In the genomic region with DNA sequence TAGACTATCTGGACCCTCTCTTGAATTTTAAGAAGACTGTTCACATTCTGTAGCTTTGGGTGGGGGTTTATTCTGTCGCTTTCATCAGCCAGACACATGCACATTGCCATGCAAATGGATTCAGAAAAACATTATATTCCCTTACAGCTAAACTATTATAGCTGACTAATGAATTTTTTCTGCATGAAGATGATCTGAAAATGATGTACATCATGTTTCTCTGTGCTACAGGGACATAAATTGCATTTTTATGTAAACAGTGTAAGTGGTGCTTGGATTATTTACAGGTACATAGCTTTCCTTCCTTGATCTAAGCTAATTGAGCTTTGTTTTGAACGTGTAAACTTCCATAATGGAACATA, we compare ENCODE assay signal across 11 cellular contexts. TPM values are rescaled to one million over a fixed set of nuclear protein-coding genes. Genes with fewer than 3 reads are reported as not detected.
A peak's percentile ranks its signal among the peaks of the same experiment; 100 is the strongest.
DNase-seq lines count a peak whose midpoint lies in the region; ATAC-seq and TF ChIP-seq lines count a peak whose summit lies in the region.
"Had no signal": no experiment of that assay in that cellular context is flagged by ENCODE, and none has a peak within 500 bp of the region (broad histone marks: within the 10 kb centered on the region; RNA-seq: fewer than 3 reads in every experiment).

No MANE protein-coding gene starts in this region.

- H3K27me3 Mint-ChIP-seq in activated CD4-positive, alpha-beta memory T cell treated with anti-CD3 and anti-CD28 coated beads, Interleukin-2, amount 10 ng/mL, durations not matched to agents 7 days and 5 days: peaks cover 71% of the 10 kb centered on the region

- TF ChIP-seq CTCF in SK-N-SH (IDR thresholded peaks at IDR 0.05) (no peak), mammary epithelial cell (conservative IDR thresholded peaks at IDR 0.05 in 1 of 2, IDR thresholded peaks at IDR 0.05 in 1 of 2; ENCODE audit: extremely low read depth in 1 of 2, insufficient read depth in 1 of 2, low read depth in 1 of 2, low read length in 2 of 2) (no peak), right lobe of liver (IDR thresholded peaks at IDR 0.05) (no peak), upper lobe of right lung (IDR thresholded peaks at IDR 0.05) (no peak)

- H3K4me3 ChIP-seq in SK-N-SH (ENCODE audit: low read depth in 2 of 2, low read length in 1 of 2) (peak overlapping the region; percentile 62 to 64; a peak in 3 of 4 replicates), mammary epithelial cell (replicated peaks in 1 of 3; ENCODE audit: insufficient read depth in 1 of 3, low read depth in 2 of 3, low read length in 3 of 3) (peak overlapping the region; percentile 92 to 98 (median 94)), right lobe of liver (peak overlapping the region; percentile 53 to 73 (median 65)), upper lobe of right lung (peak overlapping the region; percentile 54)

- BruUV-seq in mammary epithelial cell (replicated peaks; lab: Mats Ljungman, UMichigan): no TSS peak

- intact Hi-C loops in mammary epithelial cell (cut with micrococcal nuclease): loop anchor here (2.0 to 10.0 kb wide), 5 partner anchors 103 to 496 kb away; a partner anchor contains a TSS
- intact Hi-C loops in right lobe of liver (cut with DNase I): loop anchor here (10.0 kb wide), 1 partner anchor 131 kb away; no protein-coding TSS in a partner anchor
- intact Hi-C loops in upper lobe of right lung (cut with DNase I): no loop called here

- dilution Hi-C loops in mammary epithelial cell (cut with HindIII; ENCODE audit: low sequenced_read_pairs): no loop called here

- CTCF ChIA-PET in SK-N-SH (lab: Yijun Ruan, JAX) (no interaction called here), mammary epithelial cell (lab: Charles Lee; ENCODE audit: low non-redundant PET) (no interaction called here)
- CTCF ChIA-PET in activated CD4-positive, alpha-beta memory T cell treated with anti-CD3 and anti-CD28 coated beads, Interleukin-2, amount 10 ng/mL, durations not matched to agents 7 days and 5 days (lab: Charles Lee): interaction anchor here (1.6 kb wide), 1 partner anchor 83 kb away, joined by 4 read pairs; no protein-coding TSS in a partner anchor

- TF ChIP-seq RAD21 in SK-N-SH (IDR thresholded peaks at IDR 0.05; ENCODE audit: low read length): no peak

- TF ChIP-seq EP300 in SK-N-SH (IDR thresholded peaks at IDR 0.05; ENCODE audit: borderline replicate concordance in 1 of 2, low read depth in 1 of 2, low read length in 1 of 2): no peak

- no peak overlapping the region for H3K4me3 Mint-ChIP-seq in activated CD4-positive, alpha-beta memory T cell treated with anti-CD3 and anti-CD28 coated beads, Interleukin-2, amount 10 ng/mL, durations not matched to agents 7 days and 5 days

- POLR2A ChIA-PET in SK-N-SH (lab: Yijun Ruan, JAX): no interaction called here
- POLR2A ChIA-PET in activated CD4-positive, alpha-beta memory T cell treated with anti-CD3 and anti-CD28 coated beads, Interleukin-2, amount 10 ng/mL, durations not matched to agents 7 days and 5 days (lab: Charles Lee): no interaction called here

- peaks cover 21% of the 10 kb centered on the region for H3K4me1 Mint-ChIP-seq in activated CD4-positive, alpha-beta memory T cell treated with anti-CD3 and anti-CD28 coated beads, Interleukin-2, amount 10 ng/mL, durations not matched to agents 7 days and 5 days

- H3K27ac Mint-ChIP-seq in activated CD4-positive, alpha-beta memory T cell treated with anti-CD3 and anti-CD28 coated beads, Interleukin-2, amount 10 ng/mL, durations not matched to agents 7 days and 5 days: no peak overlapping the region

- no peaks in the 10 kb centered on the region for H3K36me3 Mint-ChIP-seq in activated CD4-positive, alpha-beta memory T cell treated with anti-CD3 and anti-CD28 coated beads, Interleukin-2, amount 10 ng/mL, durations not matched to agents 7 days and 5 days (ENCODE audit: low read depth)

- H3K9ac ChIP-seq in SK-N-SH (peak overlapping the region; percentile 76), mammary epithelial cell (ENCODE audit: insufficient read depth, low read length) (peak overlapping the region; percentile 100)

- peak overlapping the region; percentile 39 to 64; a peak in 2 of 4 replicates for H3K27ac ChIP-seq in SK-N-SH (ENCODE audit: low read depth in 2 of 2, low read length in 1 of 2)
- peak overlapping the region; percentile 98 for H3K27ac ChIP-seq in mammary epithelial cell (ENCODE audit: insufficient read depth, low read depth, low read length)
- peak overlapping the region; percentile 91 to 97 (median 93) for H3K27ac ChIP-seq in right lobe of liver
- peak overlapping the region; percentile 70 for H3K27ac ChIP-seq in upper lobe of right lung

- no peak for DNase-seq in SK-N-SH
- no peak for DNase-seq in mammary epithelial cell
- no peak for DNase-seq in right lobe of liver
- no peak for DNase-seq in upper lobe of right lung
- DNase-seq in NCI-H524 (lab: John Stamatoyannopoulos, UW): no peak
- no peak for DNase-seq in activated CD4-positive, alpha-beta memory T cell treated with anti-CD3 and anti-CD28 coated beads, Interleukin-2, amount 10 ng/mL, durations not matched to agents 7 days and 5 days
- DNase-seq: activated CD4-positive, alpha-beta T cell treated with anti-CD3 and anti-CD28 coated beads, Interleukin-2, amount 50 U/mL, for 48 hours; BE2C; NCI-H2029 treated with DMSO at 0.1 percent for 48 hours had no signal

- WGBS in SK-N-SH (ENCODE audit: low lambda C conversion rate): 4% methylated on average over 2 of the region's 2 CpGs
- 32% methylated on average over 2 of the region's 2 CpGs for WGBS in mammary epithelial cell (ENCODE audit: low coverage, missing lambda C conversion rate)
- 30% methylated on average over 2 of the region's 2 CpGs for WGBS in right lobe of liver (ENCODE audit: insufficient coverage, low coverage, low lambda C conversion rate, missing lambda C conversion rate)

- peaks cover 61% of the 10 kb centered on the region for H3K79me2 ChIP-seq in SK-N-SH (ENCODE audit: insufficient read depth)
- peaks cover 62% of the 10 kb centered on the region for H3K79me2 ChIP-seq in mammary epithelial cell (ENCODE audit: insufficient read depth, low read length)

- H3K9me2 ChIP-seq in SK-N-SH: no peaks in the 10 kb centered on the region

- no peaks in the 10 kb centered on the region for H3K9me3 Mint-ChIP-seq in activated CD4-positive, alpha-beta memory T cell treated with anti-CD3 and anti-CD28 coated beads, Interleukin-2, amount 10 ng/mL, durations not matched to agents 7 days and 5 days

- ATAC-seq in SK-N-SH treated with all-trans-retinoic acid at 6 μM for 48 hours (no peak), right lobe of liver (no peak), upper lobe of right lung (no peak), GM21576 (IDR thresholded peaks at IDR 0.05; ENCODE audit: unreplicated experiment) (no peak)

- no peak overlapping the region for H2AFZ ChIP-seq in SK-N-SH (ENCODE audit: low read depth)
- no peak overlapping the region for H2AFZ ChIP-seq in mammary epithelial cell (ENCODE audit: low read depth, low read length)

- H4K20me1 ChIP-seq in SK-N-SH (ENCODE audit: insufficient read depth): no peaks in the 10 kb centered on the region
- no peaks in the 10 kb centered on the region for H4K20me1 ChIP-seq in mammary epithelial cell (ENCODE audit: insufficient read depth, low read length)

- H3K4me1 ChIP-seq in SK-N-SH (ENCODE audit: control insufficient read depth in 1 of 2, insufficient read depth in 2 of 2, low read depth in 1 of 2, low read length in 1 of 2) (peaks cover 0 to 5% of the 10 kb centered on the region in 2 experiments; a peak in 2 of 4 replicates), mammary epithelial cell (ENCODE audit: insufficient read depth, low read length) (peaks cover 39% of the 10 kb centered on the region), right lobe of liver (peaks cover 0 to 20% (median 7%) of the 10 kb centered on the region in 4 donors), upper lobe of right lung (peaks cover 11% of the 10 kb centered on the region)
- H3K4me1 ChIP-seq: BE2C had no signal

- H3K36me3 ChIP-seq in SK-N-SH (replicated peaks in 1 of 2; ENCODE audit: control insufficient read depth in 1 of 2, insufficient read depth in 2 of 2, low read length in 1 of 2) (no peaks in the 10 kb centered on the region), mammary epithelial cell (ENCODE audit: insufficient read depth, low read length) (peaks cover 2% of the 10 kb centered on the region), right lobe of liver (no peaks in the 10 kb centered on the region), upper lobe of right lung (no peaks in the 10 kb centered on the region)
- H3K36me3 ChIP-seq: BE2C had no signal

- TF ChIP-seq POLR2A in right lobe of liver (IDR thresholded peaks at IDR 0.05): no peak

- H3K4me2 ChIP-seq in SK-N-SH: peak overlapping the region; percentile 79
- H3K4me2 ChIP-seq in mammary epithelial cell (ENCODE audit: insufficient read depth, low read depth, low read length): peak overlapping the region; percentile 94

- no peaks in the 10 kb centered on the region for H3K9me3 ChIP-seq in SK-N-SH
- H3K9me3 ChIP-seq in mammary epithelial cell (replicated peaks; ENCODE audit: insufficient read depth, low read length): no peaks in the 10 kb centered on the region
- H3K9me3 ChIP-seq in right lobe of liver: no peaks in the 10 kb centered on the region
- no peaks in the 10 kb centered on the region for H3K9me3 ChIP-seq in upper lobe of right lung
- H3K9me3 ChIP-seq: BE2C had no signal

- H3F3A ChIP-seq in SK-N-SH (replicated peaks; ENCODE audit: insufficient read depth): peaks cover 9% of the 10 kb centered on the region

- in situ Hi-C loops in mammary epithelial cell (cut with MboI; ENCODE audit: low sequenced_read_pairs in 2 of 2): loop anchor here in 1 of 2 donors (5.0 to 10.0 kb wide), 2 partner anchors 81 to 131 kb away; no protein-coding TSS in a partner anchor

- peaks cover 24% of the 10 kb centered on the region; the same call in 1 of the 2 replicates for H3K27me3 ChIP-seq in SK-N-SH (ENCODE audit: insufficient read depth)
- H3K27me3 ChIP-seq in mammary epithelial cell (ENCODE audit: insufficient read depth, low read length): no peaks in the 10 kb centered on the region
- no peaks in the 10 kb centered on the region for H3K27me3 ChIP-seq in right lobe of liver
- peaks cover 11% of the 10 kb centered on the region for H3K27me3 ChIP-seq in upper lobe of right lung

TF ChIP-seq in SK-N-SH, 30 proteins besides CTCF, POLR2A, EP300 and RAD21 (continues in another document):
- no peak for TF ChIP-seq YY1 (IDR thresholded peaks at IDR 0.05; ENCODE audit: low read depth)

TF ChIP-seq in SK-N-SH treated with all-trans-retinoic acid at 6 μM for 48 hours, 23 proteins besides CTCF, POLR2A, EP300 and RAD21 (continues in another document):
- no peak for TF ChIP-seq ZNF70 (CRISPR knock-in tag; IDR thresholded peaks at IDR 0.05)
- TF ChIP-seq PPARA (CRISPR knock-in tag; IDR thresholded peaks at IDR 0.05; ENCODE audit: borderline replicate concordance): no peak
- no peak for TF ChIP-seq ARNTL (CRISPR knock-in tag; IDR thresholded peaks at IDR 0.05; ENCODE audit: borderline replicate concordance, low read depth)

RNA-seq across cellular contexts. Expression of a gene that starts 1.5 kb away (rescaled TPM):
- polyA plus RNA-seq in SK-N-SH (2012; rRNA removed): 38.7 and 61.6 TPM in 2 replicates
- polyA plus RNA-seq in SK-N-SH (2012; cell fraction: cytosol; rRNA removed): 51.7 and 56.2 TPM in 2 replicates
- polyA plus RNA-seq in SK-N-SH (2012; cell fraction: nucleus; rRNA removed): 23.8 and 45.1 TPM in 2 replicates
- total RNA-seq in mammary epithelial cell: 100 to 1,000 TPM; 112 to 179 TPM
- polyA plus RNA-seq in mammary epithelial cell: 85.8 TPM
- 157 TPM for polyA minus RNA-seq in mammary epithelial cell
- 10 to 100 TPM; 32.9 to 45.2 (median 37.2) TPM for total RNA-seq in right lobe of liver
- total RNA-seq in upper lobe of right lung: 69.6 TPM
- total RNA-seq in activated CD4-positive, alpha-beta memory T cell treated with anti-CD3 and anti-CD28 coated beads, Interleukin-2, amount 10 ng/mL, durations not matched to agents 7 days and 5 days: under 1 TPM; 0.65 to 0.83 TPM

Comparison
In these comparisons a context has a peak if more than half of its experiments do, and no peak if none do; other contexts are left out.
1. RNA of a gene that starts 1.5 kb away (total RNA-seq): 112 to 179 TPM in mammary epithelial cell, 69.6 TPM in upper lobe of right lung (single experiment) and 32.9 to 45.2 TPM in right lobe of liver; 0.65 to 0.83 TPM in activated CD4-positive, alpha-beta memory T cell treated with anti-CD3 and anti-CD28 coated beads, Interleukin-2, amount 10 ng/mL, durations not matched to agents 7 days and 5 days; every median in the first group is over 10 times any median in the second.
2. Peak in every context shown above with its lines, with median percentiles within 50 percentile points of each other: H3K27ac ChIP-seq and H3K4me3 ChIP-seq.